In the genomic region with DNA sequence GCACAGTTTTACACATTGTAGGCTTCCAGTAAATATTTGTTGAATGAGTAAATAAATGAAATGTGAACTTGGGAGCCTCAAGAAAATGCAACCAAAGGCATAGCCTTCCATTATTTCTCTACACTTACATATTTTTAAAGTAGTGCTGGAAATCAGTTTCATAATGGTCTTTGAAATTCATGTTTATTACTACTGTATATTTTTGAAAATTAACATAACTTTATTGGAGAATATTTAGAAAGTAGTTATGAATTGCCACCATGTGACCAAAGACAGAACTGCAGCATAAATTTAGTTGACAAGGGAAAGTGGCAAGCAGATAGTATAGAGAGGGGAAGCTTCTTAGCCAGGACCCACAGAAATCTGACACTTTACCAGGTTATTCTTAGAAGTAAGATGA, we compare ENCODE assay signal across 7 cellular contexts. TPM values are rescaled to one million over a fixed set of nuclear protein-coding genes. Genes with fewer than 3 reads are reported as not detected.
DNase-seq lines count a peak whose midpoint lies in the region; ATAC-seq, FAIRE-seq and TF ChIP-seq lines count a peak whose summit lies in the region.

No MANE protein-coding gene starts in this region.

- peak; percentile 67 for ATAC-seq in HG02938 (IDR thresholded peaks at IDR 0.05; ENCODE audit: unreplicated experiment)
- no peak for ATAC-seq in HG02852 (IDR thresholded peaks at IDR 0.05; ENCODE audit: unreplicated experiment)

- no peak overlapping the region for H3K4me2 ChIP-seq in astrocyte (ENCODE audit: low read length)

- H3K9ac ChIP-seq in astrocyte (ENCODE audit: low read length) = no peak overlapping the region

- H3K27ac ChIP-seq in astrocyte (ENCODE audit: low read depth, low read length) = no peak overlapping the region

- H3K4me3 Mint-ChIP-seq in astrocyte (ENCODE audit: unreplicated experiment) (no peak overlapping the region), mesothelial cell of epicardium (no peak overlapping the region), nephron progenitor cell (no peak overlapping the region)

- H3K36me3 Mint-ChIP-seq in astrocyte (ENCODE audit: low read depth, unreplicated experiment) (peaks cover 3% of the 10 kb centered on the region), mesothelial cell of epicardium (peaks cover under 1% of the 10 kb centered on the region), nephron progenitor cell (ENCODE audit: low read depth) (peaks cover 11% of the 10 kb centered on the region)

- TF ChIP-seq CTCF in GM06990 (IDR thresholded peaks at IDR 0.05; ENCODE audit: insufficient read depth, low read length, poor library complexity, severe bottlenecking) (peak; percentile 28), astrocyte (IDR thresholded peaks at IDR 0.05; ENCODE audit: insufficient read depth, low read depth, low read length) (peak; percentile 30), mesothelial cell of epicardium (IDR thresholded peaks at IDR 0.05; ENCODE audit: unreplicated experiment) (peak; percentile 51), nephron progenitor cell (IDR thresholded peaks at IDR 0.05) (no peak)

- H3K9me3 Mint-ChIP-seq in astrocyte (ENCODE audit: unreplicated experiment) = no peaks in the 10 kb centered on the region
- peaks cover 9% of the 10 kb centered on the region for H3K9me3 Mint-ChIP-seq in mesothelial cell of epicardium
- peaks cover 7% of the 10 kb centered on the region for H3K9me3 Mint-ChIP-seq in nephron progenitor cell

- no peaks in the 10 kb centered on the region for H3K9me3 ChIP-seq in astrocyte (ENCODE audit: insufficient read depth, low read depth, low read length)

- H3K36me3 ChIP-seq in GM06990 (ENCODE audit: control insufficient read depth, insufficient read depth, low read length) (no peaks in the 10 kb centered on the region), astrocyte (ENCODE audit: insufficient read depth, low read length) (peaks cover 9% of the 10 kb centered on the region)

- H3K4me1 Mint-ChIP-seq in astrocyte (ENCODE audit: low read depth, unreplicated experiment) (peaks cover 8% of the 10 kb centered on the region), mesothelial cell of epicardium (peaks cover 21% of the 10 kb centered on the region), nephron progenitor cell (peaks cover 26% of the 10 kb centered on the region)

- H3K79me2 ChIP-seq in astrocyte (ENCODE audit: insufficient read depth, low read length) = peaks cover 3% of the 10 kb centered on the region

- H3K27me3 ChIP-seq in GM06990 (replicated peaks; ENCODE audit: control insufficient read depth, insufficient read depth, low read length) (no peaks in the 10 kb centered on the region), astrocyte (ENCODE audit: insufficient read depth, low read length) (no peaks in the 10 kb centered on the region)

- H4K20me1 ChIP-seq in astrocyte (ENCODE audit: insufficient read depth, low read length) = peaks cover 6% of the 10 kb centered on the region

- DNase-seq in GM06990 (ENCODE audit: extremely low read depth, insufficient read length) = no peak
- DNase-seq in astrocyte (ENCODE audit: low read depth) = peak; percentile 3
- DNase-seq in mesothelial cell of epicardium (ENCODE audit: low spot score in 2 of 2, unreplicated experiment in 2 of 2) = no peak
- no peak for DNase-seq in central memory CD4-positive, alpha-beta T cell
- no peak for DNase-seq in nephron progenitor cell

- peak; percentile 29 for FAIRE-seq in astrocyte (lab: Jason Lieb, UNC)

- H3K27me3 Mint-ChIP-seq in astrocyte (ENCODE audit: low read depth, unreplicated experiment) (no peaks in the 10 kb centered on the region), mesothelial cell of epicardium (ENCODE audit: low read depth) (no peaks in the 10 kb centered on the region), nephron progenitor cell (ENCODE audit: low read depth, poor library complexity) (no peaks in the 10 kb centered on the region)

- no peak overlapping the region for H3K4me3 ChIP-seq in GM06990 (replicated peaks; ENCODE audit: low read depth, low read length)
- no peak overlapping the region for H3K4me3 ChIP-seq in astrocyte (ENCODE audit: insufficient read depth, low read depth, low read length)

- H3K27ac Mint-ChIP-seq in astrocyte (ENCODE audit: unreplicated experiment) (no peak overlapping the region), mesothelial cell of epicardium (no peak overlapping the region), nephron progenitor cell (no peak overlapping the region)

- no peak overlapping the region for H2AFZ ChIP-seq in astrocyte (ENCODE audit: low read depth, low read length)

- H3K4me1 ChIP-seq in astrocyte (ENCODE audit: insufficient read depth, low read length) = no peaks in the 10 kb centered on the region

RNA-seq across cellular contexts. Expression of a gene that starts 6.4 kb away (rescaled TPM):
- total RNA-seq in astrocyte (62.2 and 68.4 TPM in 2 replicates), mesothelial cell of epicardium (71.0 to 79.2 TPM (median 73.7 TPM) in 3 replicates)

RNA-seq across cellular contexts. Expression of a gene that starts 28.0 kb away (rescaled TPM):
- total RNA-seq in astrocyte (0.36 TPM in 1 of 2 replicates, not detected in the other), mesothelial cell of epicardium (not detected in 3 replicates)

RNA-seq across cellular contexts. Expression of a gene that starts 33.6 kb away (rescaled TPM):
- total RNA-seq in astrocyte (42.9 and 43.4 TPM in 2 replicates), mesothelial cell of epicardium (73.2 to 82.2 TPM (median 74.3 TPM) in 3 replicates)
